ENCODE assay signal across 25 cellular contexts in the genomic region with DNA sequence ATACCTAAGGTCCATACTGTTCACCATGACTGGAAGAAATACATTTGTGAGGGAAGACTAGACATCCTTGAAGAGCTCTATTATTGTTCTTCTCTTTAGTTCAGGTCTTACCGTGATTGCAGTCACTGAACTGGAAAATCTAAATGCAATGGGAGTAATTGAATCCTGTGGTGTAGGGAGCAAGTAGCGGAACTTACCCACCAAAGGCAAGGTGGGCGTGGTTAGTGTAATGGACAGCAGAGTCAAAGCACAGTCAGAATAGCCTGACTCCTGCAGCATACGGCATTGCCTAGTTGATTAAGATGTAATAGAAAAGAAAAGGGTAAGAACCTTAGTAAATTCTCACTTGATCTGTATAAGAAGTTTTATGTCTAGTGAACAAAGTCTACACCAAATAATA.
"Had no signal": no experiment of that assay in that cellular context is flagged by ENCODE, and none has a peak within 500 bp of the region (broad histone marks: within the 10 kb centered on the region; RNA-seq: fewer than 3 reads in every experiment).

No MANE protein-coding gene starts in this region.

- DNase-seq: dorsolateral prefrontal cortex; effector CD4-positive, alpha-beta T cell; foreskin fibroblast; glutamatergic neuron; heart right ventricle; hippocampal formation; immature natural killer cell; islet precursor cell; left lung; mesenchymal stem cell; mucosa of descending colon; naive B cell; stimulated activated CD4-positive, alpha-beta T cell treated with anti-CD3 and anti-CD28 coated beads, Interleukin-12 subunit alpha, Interleukin-12 subunit beta, amount 100 ng/mL, for 4 hours; stimulated activated CD4-positive, alpha-beta T cell treated with anti-CD3 and anti-CD28 coated beads, Interleukin-1b, Interleukin-23, amount 100 ng/mL, for 48 hours; stimulated activated CD4-positive, alpha-beta T cell treated with anti-CD3 and anti-CD28 coated beads, Interleukin-4, amount 100 ng/mL, for 1 hour; stimulated activated CD8-positive, alpha-beta memory T cell treated with anti-CD3 and anti-CD28 coated beads, Interleukin-4, amount 100 ng/mL, for 48 hours; stimulated activated naive CD4-positive, alpha-beta T cell; stimulated activated naive CD8-positive, alpha-beta T cell treated with anti-CD3 and anti-CD28 coated beads, Interleukin-15, amount 100 ng/mL, for 72 hours; transverse colon; upper lobe of right lung; uterus had no signal

- ATAC-seq: esophagus mucosa; gastroesophageal sphincter; heart right ventricle; left lung; mucosa of descending colon; natural killer cell treated with Interleukin-12 subunit alpha and Interleukin-12 subunit beta and Interleukin-15 and Interleukin-18, amount 100 ng/mL, for 72 hours; sciatic nerve; stimulated activated naive CD8-positive, alpha-beta T cell treated with anti-CD3 and anti-CD28 coated beads, Interleukin-15, amount 100 ng/mL, for 72 hours; upper lobe of right lung had no signal
